In genomic region chr12:124478985-124479645, GRCh38 we compare ENCODE assay signal across 18 cellular contexts.
DNase-seq lines count a peak whose midpoint lies in the region; ATAC-seq and TF ChIP-seq lines count a peak whose summit lies in the region.
"Had no signal": no experiment of that assay in that cellular context is flagged by ENCODE, and none has a peak within 500 bp of the region (broad histone marks: within the 10 kb centered on the region; RNA-seq: fewer than 3 reads in every experiment).

No MANE protein-coding gene starts in this region.

- H3K27ac Mint-ChIP-seq in activated B cell treated with CpG ODN at 0.5 μM for 24 hours: peak overlapping the region; percentile 42

- TF ChIP-seq CTCF in activated B cell treated with CpG ODN at 0.5 μM for 24 hours (IDR thresholded peaks at IDR 0.05): no peak

- no peak overlapping the region for H3K4me3 Mint-ChIP-seq in activated B cell treated with CpG ODN at 0.5 μM for 24 hours
- H3K4me3 Mint-ChIP-seq: activated T-cell treated with anti-CD3 and anti-CD28 coated beads, Interleukin-2, amount 50 U/mL, for 4 hours had no signal

- peaks cover 66% of the 10 kb centered on the region for H3K36me3 Mint-ChIP-seq in activated B cell treated with CpG ODN at 0.5 μM for 24 hours (ENCODE audit: low read depth)

- H3K4me1 Mint-ChIP-seq in activated B cell treated with CpG ODN at 0.5 μM for 24 hours: peaks cover 58% of the 10 kb centered on the region

- ATAC-seq in Right ventricle myocardium inferior: no peak
- no peak for ATAC-seq in left cardiac atrium
- no peak for ATAC-seq in activated B cell treated with CpG ODN at 0.5 μM for 24 hours (ENCODE audit: low read depth)
- no peak for ATAC-seq in HG02571 (IDR thresholded peaks at IDR 0.05; ENCODE audit: unreplicated experiment)
- ATAC-seq: activated T-cell treated with anti-CD3 and anti-CD28 coated beads, Interleukin-2, amount 50 U/mL, for 4 hours had no signal

- H3K27ac ChIP-seq in layer of hippocampus (ENCODE audit: low read depth, low read length): peak overlapping the region; percentile 27
- peak overlapping the region; percentile 70 for H3K27ac ChIP-seq in substantia nigra (ENCODE audit: low read depth, low read length, poor library complexity, severe bottlenecking)
- H3K27ac ChIP-seq: left lung had no signal

- peak; percentile 55 for DNase-seq in Right ventricle myocardium inferior (ENCODE audit: missing footprints)
- no peak for DNase-seq in left cardiac atrium
- DNase-seq in activated B cell treated with CpG ODN at 0.5 μM for 24 hours: no peak
- no peak for DNase-seq in substantia nigra (lab: John Stamatoyannopoulos, UW)
- DNase-seq in epidermal melanocyte (ENCODE audit: insufficient read length, low spot score): no peak
- no peak for DNase-seq in activated CD8-positive, alpha-beta memory T cell treated with anti-CD3 and anti-CD28 coated beads, Interleukin-2, amount 50 U/mL, for 4 hours
- DNase-seq: activated CD4-positive, alpha-beta T cell treated with anti-CD3 and anti-CD28 coated beads for 48 hours; activated T-cell treated with anti-CD3 and anti-CD28 coated beads, Interleukin-2, amount 50 U/mL, for 4 hours; cerebellar nuclear complex; NCI-H1694; NCI-H2227 treated with DMSO at 0.1 percent for 48 hours; NK-92 treated with Interleukin-12 subunit alpha and Interleukin-12 subunit beta, amount 100 ng/mL, for 24 hours; stimulated activated CD4-positive, alpha-beta T cell treated with anti-CD3 and anti-CD28 coated beads, Interleukin-15, amount 100 ng/mL, for 24 hours; T-helper 9 cell had no signal

- H3K9me3 Mint-ChIP-seq in activated B cell treated with CpG ODN at 0.5 μM for 24 hours: peaks cover 5% of the 10 kb centered on the region

- intact Hi-C loops in Right ventricle myocardium inferior (cut with DNase I) (no loop called here), left cardiac atrium (cut with DNase I) (no loop called here), activated B cell treated with CpG ODN at 0.5 μM for 24 hours (cut with micrococcal nuclease) (no loop called here)

- CTCF ChIA-PET in activated B cell treated with CpG ODN at 0.5 μM for 24 hours (lab: Charles Lee): no interaction called here

- POLR2A ChIA-PET in activated B cell treated with CpG ODN at 0.5 μM for 24 hours (lab: Charles Lee): interaction anchor here (0.7 to 1.3 kb wide), 3 partner anchors 9 to 22 kb away, joined by 4 to 5 read pairs (median 4); no protein-coding TSS in a partner anchor

- no peaks in the 10 kb centered on the region for H3K27me3 ChIP-seq in layer of hippocampus (ENCODE audit: control insufficient read depth, insufficient read depth, low read length)
- H3K27me3 ChIP-seq: left lung, SJSA1 had no signal

- H3K27me3 Mint-ChIP-seq in activated B cell treated with CpG ODN at 0.5 μM for 24 hours: no peaks in the 10 kb centered on the region
